ENCODE assay signal across 1 cellular context in the genomic region with DNA sequence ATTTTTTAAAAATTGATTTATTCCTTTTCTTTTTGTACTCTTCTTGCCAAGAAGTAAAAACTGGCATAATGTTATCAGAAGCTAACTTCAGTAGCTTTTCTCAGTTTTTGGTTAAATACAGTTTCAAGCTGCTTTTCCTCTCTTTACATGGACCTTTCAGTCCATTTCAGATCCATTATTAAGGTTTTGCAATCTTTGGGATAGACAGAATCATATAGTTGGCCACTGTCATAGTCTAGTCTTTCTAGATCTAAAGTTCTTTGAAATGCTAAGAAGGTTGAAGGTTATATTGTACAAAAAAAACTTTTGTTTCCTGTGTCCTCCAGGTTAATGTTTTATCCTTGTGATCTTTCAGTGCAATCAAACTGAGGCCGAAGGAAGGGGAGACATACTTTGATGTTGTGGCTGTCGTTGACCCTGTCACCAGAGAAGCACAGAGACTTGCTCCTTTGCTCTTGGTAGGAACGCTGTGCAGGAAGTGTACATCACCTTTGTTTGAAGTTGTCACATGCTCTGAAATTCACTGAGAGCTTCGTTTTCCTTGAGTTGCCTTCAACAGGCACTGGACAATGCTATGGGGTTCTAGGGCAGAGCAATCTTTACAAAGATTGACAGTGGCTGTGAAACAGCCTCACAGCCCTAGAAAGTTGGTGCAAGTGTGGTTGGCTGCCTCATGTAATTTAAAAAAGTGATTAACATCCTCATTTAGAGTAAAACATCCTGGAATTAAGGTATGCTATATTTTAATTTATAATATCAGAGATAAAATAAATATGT.
TF ChIP-seq lines count a peak whose summit lies in the region.

No MANE protein-coding gene starts in this region.

TF ChIP-seq in HepG2, 621 proteins besides CTCF, POLR2A, EP300 and RAD21 (continued from another document and continues in another):
- TF ChIP-seq, protein P1, sequence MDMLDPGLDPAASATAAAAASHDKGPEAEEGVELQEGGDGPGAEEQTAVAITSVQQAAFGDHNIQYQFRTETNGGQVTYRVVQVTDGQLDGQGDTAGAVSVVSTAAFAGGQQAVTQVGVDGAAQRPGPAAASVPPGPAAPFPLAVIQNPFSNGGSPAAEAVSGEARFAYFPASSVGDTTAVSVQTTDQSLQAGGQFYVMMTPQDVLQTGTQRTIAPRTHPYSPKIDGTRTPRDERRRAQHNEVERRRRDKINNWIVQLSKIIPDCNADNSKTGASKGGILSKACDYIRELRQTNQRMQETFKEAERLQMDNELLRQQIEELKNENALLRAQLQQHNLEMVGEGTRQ (IDR thresholded peaks at IDR 0.05; ENCODE audit: low read depth, low read length): peak; percentile 74
- TF ChIP-seq, protein P1 (CRISPR knock-in tag; IDR thresholded peaks at IDR 0.05; ENCODE audit: borderline replicate concordance): peak; percentile 75; the same call in 1 of the 2 replicates
- TF ChIP-seq HES4 (CRISPR knock-in tag; IDR thresholded peaks at IDR 0.05; ENCODE audit: borderline replicate concordance) (no peak), BHLHE40 (IDR thresholded peaks at IDR 0.05; ENCODE audit: low read length) (peak; percentile 78), HHEX (CRISPR knock-in tag; IDR thresholded peaks at IDR 0.05) (peak; percentile 71; the same call in 1 of the 2 replicates), DNMT3B (CRISPR knock-in tag; conservative IDR thresholded peaks at IDR 0.05) (peak; percentile 92; the same call in 1 of the 2 replicates), SMC3 (IDR thresholded peaks at IDR 0.05; ENCODE audit: low read length) (peak; percentile 16), POLR2G (IDR thresholded peaks at IDR 0.05; ENCODE audit: low read depth, low read length) (peak; percentile 85), CBX1 (IDR thresholded peaks at IDR 0.05; ENCODE audit: low read depth) (peak; percentile 44), SUZ12 (IDR thresholded peaks at IDR 0.05; ENCODE audit: low read depth, low read length) (no peak), HOXA3 (CRISPR knock-in tag; IDR thresholded peaks at IDR 0.05) (peak; percentile 94), ZNF652 (CRISPR knock-in tag; IDR thresholded peaks at IDR 0.05; ENCODE audit: borderline replicate concordance, low read depth) (peak; percentile 67; the same call in 1 of the 2 replicates), HDAC1 (CRISPR knock-in tag; IDR thresholded peaks at IDR 0.05) (peak; percentile 94), THAP11 (CRISPR knock-in tag; IDR thresholded peaks at IDR 0.05) (peak; percentile 80), ZNF510 (CRISPR knock-in tag; IDR thresholded peaks at IDR 0.05; ENCODE audit: low read depth) (no peak), REL (CRISPR knock-in tag; conservative IDR thresholded peaks at IDR 0.05) (no peak), ZNF234 (CRISPR knock-in tag; conservative IDR thresholded peaks at IDR 0.05) (no peak), ZNF850 (CRISPR knock-in tag; conservative IDR thresholded peaks at IDR 0.05) (no peak), ZNF780A (CRISPR knock-in tag; IDR thresholded peaks at IDR 0.05) (peak; percentile 55; the same call in 1 of the 2 replicates), ZNF333 (CRISPR knock-in tag; IDR thresholded peaks at IDR 0.05; ENCODE audit: borderline replicate concordance) (no peak), ZNF253 (CRISPR knock-in tag; IDR thresholded peaks at IDR 0.05; ENCODE audit: borderline replicate concordance) (no peak), NCOA5 (CRISPR knock-in tag; IDR thresholded peaks at IDR 0.05) (no peak), PCBP1 (IDR thresholded peaks at IDR 0.05; ENCODE audit: borderline replicate concordance, low read depth, low read length) (no peak), KDM3A (CRISPR knock-in tag; IDR thresholded peaks at IDR 0.05; ENCODE audit: low read depth) (peak; percentile 95), ZNF101 (CRISPR knock-in tag; IDR thresholded peaks at IDR 0.05; ENCODE audit: borderline replicate concordance, low read depth) (peak; percentile 45; the same call in 1 of the 2 replicates), ZNF772 (CRISPR knock-in tag; IDR thresholded peaks at IDR 0.05) (peak; percentile 92; the same call in 1 of the 2 replicates), ZNF263 (CRISPR knock-in tag; IDR thresholded peaks at IDR 0.05) (0 out of 2 replicates have a peak, but pooled peaks have one; percentile 48), ZBTB7B (CRISPR knock-in tag; IDR thresholded peaks at IDR 0.05) (peak; percentile 83; the same call in 1 of the 2 replicates), ZEB1 (IDR thresholded peaks at IDR 0.05; ENCODE audit: insufficient replicate concordance, low read depth) (peak; percentile 77), ZNF44 (CRISPR knock-in tag; IDR thresholded peaks at IDR 0.05) (peak; percentile 58; the same call in 1 of the 2 replicates)
- TF ChIP-seq, protein P2, sequence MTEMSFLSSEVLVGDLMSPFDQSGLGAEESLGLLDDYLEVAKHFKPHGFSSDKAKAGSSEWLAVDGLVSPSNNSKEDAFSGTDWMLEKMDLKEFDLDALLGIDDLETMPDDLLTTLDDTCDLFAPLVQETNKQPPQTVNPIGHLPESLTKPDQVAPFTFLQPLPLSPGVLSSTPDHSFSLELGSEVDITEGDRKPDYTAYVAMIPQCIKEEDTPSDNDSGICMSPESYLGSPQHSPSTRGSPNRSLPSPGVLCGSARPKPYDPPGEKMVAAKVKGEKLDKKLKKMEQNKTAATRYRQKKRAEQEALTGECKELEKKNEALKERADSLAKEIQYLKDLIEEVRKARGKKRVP (CRISPR knock-in tag; IDR thresholded peaks at IDR 0.05): peak in 1 of 2 experiments; percentile 84; a peak in 2 of 4 replicates
- TF ChIP-seq, protein P3, sequence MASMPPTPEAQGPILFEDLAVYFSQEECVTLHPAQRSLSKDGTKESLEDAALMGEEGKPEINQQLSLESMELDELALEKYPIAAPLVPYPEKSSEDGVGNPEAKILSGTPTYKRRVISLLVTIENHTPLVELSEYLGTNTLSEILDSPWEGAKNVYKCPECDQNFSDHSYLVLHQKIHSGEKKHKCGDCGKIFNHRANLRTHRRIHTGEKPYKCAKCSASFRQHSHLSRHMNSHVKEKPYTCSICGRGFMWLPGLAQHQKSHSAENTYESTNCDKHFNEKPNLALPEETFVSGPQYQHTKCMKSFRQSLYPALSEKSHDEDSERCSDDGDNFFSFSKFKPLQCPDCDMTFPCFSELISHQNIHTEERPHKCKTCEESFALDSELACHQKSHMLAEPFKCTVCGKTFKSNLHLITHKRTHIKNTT (CRISPR knock-in tag; IDR thresholded peaks at IDR 0.05): no peak
- TF ChIP-seq, protein P4, sequence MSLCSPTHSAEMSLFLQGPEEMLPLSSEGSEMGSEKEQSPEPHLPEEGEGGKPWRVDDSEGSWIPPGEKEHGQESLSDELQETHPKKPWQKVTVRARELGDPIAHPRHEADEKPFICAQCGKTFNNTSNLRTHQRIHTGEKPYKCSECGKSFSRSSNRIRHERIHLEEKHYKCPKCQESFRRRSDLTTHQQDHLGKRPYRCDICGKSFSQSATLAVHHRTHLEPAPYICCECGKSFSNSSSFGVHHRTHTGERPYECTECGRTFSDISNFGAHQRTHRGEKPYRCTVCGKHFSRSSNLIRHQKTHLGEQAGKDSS (CRISPR knock-in tag; IDR thresholded peaks at IDR 0.05; ENCODE audit: borderline replicate concordance, low read depth): 0 out of 2 replicates have a peak, but pooled peaks have one; percentile 72
- TF ChIP-seq, protein P5, sequence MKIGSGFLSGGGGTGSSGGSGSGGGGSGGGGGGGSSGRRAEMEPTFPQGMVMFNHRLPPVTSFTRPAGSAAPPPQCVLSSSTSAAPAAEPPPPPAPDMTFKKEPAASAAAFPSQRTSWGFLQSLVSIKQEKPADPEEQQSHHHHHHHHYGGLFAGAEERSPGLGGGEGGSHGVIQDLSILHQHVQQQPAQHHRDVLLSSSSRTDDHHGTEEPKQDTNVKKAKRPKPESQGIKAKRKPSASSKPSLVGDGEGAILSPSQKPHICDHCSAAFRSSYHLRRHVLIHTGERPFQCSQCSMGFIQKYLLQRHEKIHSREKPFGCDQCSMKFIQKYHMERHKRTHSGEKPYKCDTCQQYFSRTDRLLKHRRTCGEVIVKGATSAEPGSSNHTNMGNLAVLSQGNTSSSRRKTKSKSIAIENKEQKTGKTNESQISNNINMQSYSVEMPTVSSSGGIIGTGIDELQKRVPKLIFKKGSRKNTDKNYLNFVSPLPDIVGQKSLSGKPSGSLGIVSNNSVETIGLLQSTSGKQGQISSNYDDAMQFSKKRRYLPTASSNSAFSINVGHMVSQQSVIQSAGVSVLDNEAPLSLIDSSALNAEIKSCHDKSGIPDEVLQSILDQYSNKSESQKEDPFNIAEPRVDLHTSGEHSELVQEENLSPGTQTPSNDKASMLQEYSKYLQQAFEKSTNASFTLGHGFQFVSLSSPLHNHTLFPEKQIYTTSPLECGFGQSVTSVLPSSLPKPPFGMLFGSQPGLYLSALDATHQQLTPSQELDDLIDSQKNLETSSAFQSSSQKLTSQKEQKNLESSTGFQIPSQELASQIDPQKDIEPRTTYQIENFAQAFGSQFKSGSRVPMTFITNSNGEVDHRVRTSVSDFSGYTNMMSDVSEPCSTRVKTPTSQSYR (CRISPR knock-in tag; IDR thresholded peaks at IDR 0.05; ENCODE audit: borderline replicate concordance): peak; percentile 78; the same call in 1 of the 2 replicates
- TF ChIP-seq, protein P6, sequence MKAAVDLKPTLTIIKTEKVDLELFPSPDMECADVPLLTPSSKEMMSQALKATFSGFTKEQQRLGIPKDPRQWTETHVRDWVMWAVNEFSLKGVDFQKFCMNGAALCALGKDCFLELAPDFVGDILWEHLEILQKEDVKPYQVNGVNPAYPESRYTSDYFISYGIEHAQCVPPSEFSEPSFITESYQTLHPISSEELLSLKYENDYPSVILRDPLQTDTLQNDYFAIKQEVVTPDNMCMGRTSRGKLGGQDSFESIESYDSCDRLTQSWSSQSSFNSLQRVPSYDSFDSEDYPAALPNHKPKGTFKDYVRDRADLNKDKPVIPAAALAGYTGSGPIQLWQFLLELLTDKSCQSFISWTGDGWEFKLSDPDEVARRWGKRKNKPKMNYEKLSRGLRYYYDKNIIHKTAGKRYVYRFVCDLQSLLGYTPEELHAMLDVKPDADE (CRISPR knock-in tag; IDR thresholded peaks at IDR 0.05): no peak
- TF ChIP-seq, protein P7, sequence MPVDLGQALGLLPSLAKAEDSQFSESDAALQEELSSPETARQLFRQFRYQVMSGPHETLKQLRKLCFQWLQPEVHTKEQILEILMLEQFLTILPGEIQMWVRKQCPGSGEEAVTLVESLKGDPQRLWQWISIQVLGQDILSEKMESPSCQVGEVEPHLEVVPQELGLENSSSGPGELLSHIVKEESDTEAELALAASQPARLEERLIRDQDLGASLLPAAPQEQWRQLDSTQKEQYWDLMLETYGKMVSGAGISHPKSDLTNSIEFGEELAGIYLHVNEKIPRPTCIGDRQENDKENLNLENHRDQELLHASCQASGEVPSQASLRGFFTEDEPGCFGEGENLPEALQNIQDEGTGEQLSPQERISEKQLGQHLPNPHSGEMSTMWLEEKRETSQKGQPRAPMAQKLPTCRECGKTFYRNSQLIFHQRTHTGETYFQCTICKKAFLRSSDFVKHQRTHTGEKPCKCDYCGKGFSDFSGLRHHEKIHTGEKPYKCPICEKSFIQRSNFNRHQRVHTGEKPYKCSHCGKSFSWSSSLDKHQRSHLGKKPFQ (CRISPR knock-in tag; IDR thresholded peaks at IDR 0.05; ENCODE audit: insufficient replicate concordance): no peak
- TF ChIP-seq, protein P8, sequence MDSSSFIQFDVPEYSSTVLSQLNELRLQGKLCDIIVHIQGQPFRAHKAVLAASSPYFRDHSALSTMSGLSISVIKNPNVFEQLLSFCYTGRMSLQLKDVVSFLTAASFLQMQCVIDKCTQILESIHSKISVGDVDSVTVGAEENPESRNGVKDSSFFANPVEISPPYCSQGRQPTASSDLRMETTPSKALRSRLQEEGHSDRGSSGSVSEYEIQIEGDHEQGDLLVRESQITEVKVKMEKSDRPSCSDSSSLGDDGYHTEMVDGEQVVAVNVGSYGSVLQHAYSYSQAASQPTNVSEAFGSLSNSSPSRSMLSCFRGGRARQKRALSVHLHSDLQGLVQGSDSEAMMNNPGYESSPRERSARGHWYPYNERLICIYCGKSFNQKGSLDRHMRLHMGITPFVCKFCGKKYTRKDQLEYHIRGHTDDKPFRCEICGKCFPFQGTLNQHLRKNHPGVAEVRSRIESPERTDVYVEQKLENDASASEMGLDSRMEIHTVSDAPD (CRISPR knock-in tag; IDR thresholded peaks at IDR 0.05): peak; percentile 87; the same call in 1 of the 2 replicates
- TF ChIP-seq, protein P9, sequence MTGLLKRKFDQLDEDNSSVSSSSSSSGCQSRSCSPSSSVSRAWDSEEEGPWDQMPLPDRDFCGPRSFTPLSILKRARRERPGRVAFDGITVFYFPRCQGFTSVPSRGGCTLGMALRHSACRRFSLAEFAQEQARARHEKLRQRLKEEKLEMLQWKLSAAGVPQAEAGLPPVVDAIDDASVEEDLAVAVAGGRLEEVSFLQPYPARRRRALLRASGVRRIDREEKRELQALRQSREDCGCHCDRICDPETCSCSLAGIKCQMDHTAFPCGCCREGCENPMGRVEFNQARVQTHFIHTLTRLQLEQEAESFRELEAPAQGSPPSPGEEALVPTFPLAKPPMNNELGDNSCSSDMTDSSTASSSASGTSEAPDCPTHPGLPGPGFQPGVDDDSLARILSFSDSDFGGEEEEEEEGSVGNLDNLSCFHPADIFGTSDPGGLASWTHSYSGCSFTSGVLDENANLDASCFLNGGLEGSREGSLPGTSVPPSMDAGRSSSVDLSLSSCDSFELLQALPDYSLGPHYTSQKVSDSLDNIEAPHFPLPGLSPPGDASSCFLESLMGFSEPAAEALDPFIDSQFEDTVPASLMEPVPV (CRISPR knock-in tag; IDR thresholded peaks at IDR 0.05): peak; percentile 92
- TF ChIP-seq, protein P10, sequence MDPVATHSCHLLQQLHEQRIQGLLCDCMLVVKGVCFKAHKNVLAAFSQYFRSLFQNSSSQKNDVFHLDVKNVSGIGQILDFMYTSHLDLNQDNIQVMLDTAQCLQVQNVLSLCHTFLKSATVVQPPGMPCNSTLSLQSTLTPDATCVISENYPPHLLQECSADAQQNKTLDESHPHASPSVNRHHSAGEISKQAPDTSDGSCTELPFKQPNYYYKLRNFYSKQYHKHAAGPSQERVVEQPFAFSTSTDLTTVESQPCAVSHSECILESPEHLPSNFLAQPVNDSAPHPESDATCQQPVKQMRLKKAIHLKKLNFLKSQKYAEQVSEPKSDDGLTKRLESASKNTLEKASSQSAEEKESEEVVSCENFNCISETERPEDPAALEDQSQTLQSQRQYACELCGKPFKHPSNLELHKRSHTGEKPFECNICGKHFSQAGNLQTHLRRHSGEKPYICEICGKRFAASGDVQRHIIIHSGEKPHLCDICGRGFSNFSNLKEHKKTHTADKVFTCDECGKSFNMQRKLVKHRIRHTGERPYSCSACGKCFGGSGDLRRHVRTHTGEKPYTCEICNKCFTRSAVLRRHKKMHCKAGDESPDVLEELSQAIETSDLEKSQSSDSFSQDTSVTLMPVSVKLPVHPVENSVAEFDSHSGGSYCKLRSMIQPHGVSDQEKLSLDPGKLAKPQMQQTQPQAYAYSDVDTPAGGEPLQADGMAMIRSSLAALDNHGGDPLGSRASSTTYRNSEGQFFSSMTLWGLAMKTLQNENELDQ (CRISPR knock-in tag; IDR thresholded peaks at IDR 0.05; ENCODE audit: borderline replicate concordance): no peak
- TF ChIP-seq, protein P11, sequence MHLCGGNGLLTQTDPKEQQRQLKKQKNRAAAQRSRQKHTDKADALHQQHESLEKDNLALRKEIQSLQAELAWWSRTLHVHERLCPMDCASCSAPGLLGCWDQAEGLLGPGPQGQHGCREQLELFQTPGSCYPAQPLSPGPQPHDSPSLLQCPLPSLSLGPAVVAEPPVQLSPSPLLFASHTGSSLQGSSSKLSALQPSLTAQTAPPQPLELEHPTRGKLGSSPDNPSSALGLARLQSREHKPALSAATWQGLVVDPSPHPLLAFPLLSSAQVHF (CRISPR knock-in tag; IDR thresholded peaks at IDR 0.05): no peak
